ENCODE assay signal across 10 cellular contexts in the genomic region with DNA sequence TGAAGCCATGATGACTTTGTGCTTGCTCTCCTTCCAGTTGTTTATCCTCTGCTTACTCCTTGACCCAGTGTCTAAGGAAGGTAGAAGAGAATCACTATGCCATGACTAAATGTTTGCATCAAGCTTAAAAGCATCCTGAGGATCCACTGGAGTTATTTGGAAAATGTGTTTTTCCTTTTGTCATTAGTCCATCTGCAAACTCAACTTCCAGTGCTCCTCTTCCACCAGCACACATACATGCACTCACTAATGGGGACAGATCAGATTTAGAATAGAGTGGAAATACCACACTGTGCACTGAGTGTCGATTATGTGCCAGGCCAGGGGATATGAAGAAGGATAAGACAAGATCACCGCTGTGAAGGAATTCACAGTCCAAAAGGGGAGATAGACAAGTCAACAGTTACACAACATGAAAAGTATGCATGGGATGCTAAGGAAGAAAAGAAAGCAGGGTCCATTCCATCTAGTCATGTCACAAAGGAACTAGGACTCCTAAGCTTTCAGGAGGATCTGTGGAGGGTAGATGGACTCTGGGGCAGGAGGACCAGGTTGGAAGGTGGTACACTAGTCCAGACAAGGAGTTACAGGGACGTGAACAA. TPM values are rescaled to one million over a fixed set of nuclear protein-coding genes. Genes with fewer than 3 reads are reported as not detected.
A peak's percentile ranks its signal among the peaks of the same experiment; 100 is the strongest.
DNase-seq lines count a peak whose midpoint lies in the region; ATAC-seq and TF ChIP-seq lines count a peak whose summit lies in the region.
"Had no signal": no experiment of that assay in that cellular context is flagged by ENCODE, and none has a peak within 500 bp of the region (broad histone marks: within the 10 kb centered on the region; RNA-seq: fewer than 3 reads in every experiment).

No MANE protein-coding gene starts in this region.

- ATAC-seq in activated CD8-positive, alpha-beta T cell treated with anti-CD3 and anti-CD28 coated beads for 36 hours, result no peak
- no peak for ATAC-seq in stimulated activated naive B cell treated with anti-CD40 and anti-IgM and Interleukin-4, amounts not matched to agents 10 μg/mL and 1 μg/mL and 100 μg/mL, for 72 hours (replicated peaks)
- no peak for ATAC-seq in HG03039 (IDR thresholded peaks at IDR 0.05; ENCODE audit: unreplicated experiment)
- ATAC-seq: heart right ventricle had no signal

- no peak for DNase-seq in activated naive CD4-positive, alpha-beta T cell treated with anti-CD3 and anti-CD28 coated beads for 36 hours
- DNase-seq in activated naive CD4-positive, alpha-beta T cell (lab: John Stamatoyannopoulos, UW), result no peak
- no peak for DNase-seq in activated CD8-positive, alpha-beta T cell treated with anti-CD3 and anti-CD28 coated beads for 36 hours
- DNase-seq in immature natural killer cell (no peak), G401 (ENCODE audit: low spot score) (no peak)
- no peak for DNase-seq in stimulated activated naive B cell treated with anti-CD40 and anti-IgM and Interleukin-4, amounts not matched to agents 10 μg/mL and 1 μg/mL and 100 μg/mL, for 72 hours
- DNase-seq in activated effector memory CD4-positive, alpha-beta T cell treated with Interleukin-2 at 50 U/mL for 16 hours, result no peak
- DNase-seq: heart right ventricle, NCI-H2227 treated with DMSO at 0.1 percent for 48 hours had no signal

- H3K9me3 Mint-ChIP-seq in activated naive CD4-positive, alpha-beta T cell treated with anti-CD3 and anti-CD28 coated beads for 36 hours, result no peaks in the 10 kb centered on the region
- H3K9me3 Mint-ChIP-seq in activated CD8-positive, alpha-beta T cell treated with anti-CD3 and anti-CD28 coated beads for 36 hours, result no peaks in the 10 kb centered on the region
- H3K9me3 Mint-ChIP-seq in immature natural killer cell, result no peaks in the 10 kb centered on the region
- no peaks in the 10 kb centered on the region for H3K9me3 Mint-ChIP-seq in stimulated activated naive B cell treated with anti-CD40 and anti-IgM and Interleukin-4, amounts not matched to agents 10 μg/mL and 1 μg/mL and 100 μg/mL, for 72 hours

- CTCF ChIA-PET in activated naive CD4-positive, alpha-beta T cell treated with anti-CD3 and anti-CD28 coated beads for 36 hours (lab: Charles Lee), result interaction anchor here (1.9 kb wide), 1 partner anchor 326 kb away, joined by 6 read pairs; no protein-coding TSS in a partner anchor
- CTCF ChIA-PET in activated CD8-positive, alpha-beta T cell treated with anti-CD3 and anti-CD28 coated beads for 36 hours (lab: Charles Lee), result interaction anchor here (0.8 to 1.4 kb wide), 2 partner anchors 20 to 58 kb away, joined by 3 read pairs; no protein-coding TSS in a partner anchor

- peaks cover 19% of the 10 kb centered on the region for H3K36me3 Mint-ChIP-seq in activated naive CD4-positive, alpha-beta T cell treated with anti-CD3 and anti-CD28 coated beads for 36 hours (ENCODE audit: low read depth)
- peaks cover 29% of the 10 kb centered on the region for H3K36me3 Mint-ChIP-seq in activated CD8-positive, alpha-beta T cell treated with anti-CD3 and anti-CD28 coated beads for 36 hours (ENCODE audit: low read depth)
- H3K36me3 Mint-ChIP-seq in immature natural killer cell, result peaks cover 15 to 22% (median 20%) of the 10 kb centered on the region in 3 donors
- H3K36me3 Mint-ChIP-seq in stimulated activated naive B cell treated with anti-CD40 and anti-IgM and Interleukin-4, amounts not matched to agents 10 μg/mL and 1 μg/mL and 100 μg/mL, for 72 hours, result peaks cover 19 to 20% of the 10 kb centered on the region in 2 donors

- no peak overlapping the region for H3K27ac Mint-ChIP-seq in activated naive CD4-positive, alpha-beta T cell treated with anti-CD3 and anti-CD28 coated beads for 36 hours
- H3K27ac Mint-ChIP-seq in activated CD8-positive, alpha-beta T cell treated with anti-CD3 and anti-CD28 coated beads for 36 hours, result peak overlapping the region; percentile 46
- peak overlapping the region in 5 of 6 donors; percentile 2 to 84 (median 17) for H3K27ac Mint-ChIP-seq in immature natural killer cell
- no peak overlapping the region for H3K27ac Mint-ChIP-seq in stimulated activated naive B cell treated with anti-CD40 and anti-IgM and Interleukin-4, amounts not matched to agents 10 μg/mL and 1 μg/mL and 100 μg/mL, for 72 hours

- no peak for TF ChIP-seq CTCF in activated CD8-positive, alpha-beta T cell treated with anti-CD3 and anti-CD28 coated beads for 36 hours (IDR thresholded peaks at IDR 0.05)

- intact Hi-C loops in activated naive CD4-positive, alpha-beta T cell treated with anti-CD3 and anti-CD28 coated beads for 36 hours (cut with micrococcal nuclease), result loop anchor here (5.0 to 10.0 kb wide), 3 partner anchors 202 to 860 kb away; no protein-coding TSS in a partner anchor
- intact Hi-C loops in activated CD8-positive, alpha-beta T cell treated with anti-CD3 and anti-CD28 coated beads for 36 hours (cut with micrococcal nuclease), result loop anchor here (5.0 kb wide), 1 partner anchor 72 kb away; a partner anchor contains a TSS

- H3K4me1 Mint-ChIP-seq in activated naive CD4-positive, alpha-beta T cell treated with anti-CD3 and anti-CD28 coated beads for 36 hours (ENCODE audit: low read depth), result peaks cover 61% of the 10 kb centered on the region
- peaks cover 55% of the 10 kb centered on the region for H3K4me1 Mint-ChIP-seq in activated CD8-positive, alpha-beta T cell treated with anti-CD3 and anti-CD28 coated beads for 36 hours (ENCODE audit: low read depth)
- H3K4me1 Mint-ChIP-seq in immature natural killer cell, result peaks cover 19 to 30% of the 10 kb centered on the region in 2 donors
- peaks cover 29 to 38% of the 10 kb centered on the region in 2 donors for H3K4me1 Mint-ChIP-seq in stimulated activated naive B cell treated with anti-CD40 and anti-IgM and Interleukin-4, amounts not matched to agents 10 μg/mL and 1 μg/mL and 100 μg/mL, for 72 hours

- POLR2A ChIA-PET in activated CD8-positive, alpha-beta T cell treated with anti-CD3 and anti-CD28 coated beads for 36 hours (lab: Charles Lee), result no interaction called here

- H3K27me3 Mint-ChIP-seq in activated naive CD4-positive, alpha-beta T cell treated with anti-CD3 and anti-CD28 coated beads for 36 hours (ENCODE audit: low read depth), result no peaks in the 10 kb centered on the region
- no peaks in the 10 kb centered on the region for H3K27me3 Mint-ChIP-seq in activated CD8-positive, alpha-beta T cell treated with anti-CD3 and anti-CD28 coated beads for 36 hours
- peaks cover 0 to 2% (median 0%) of the 10 kb centered on the region in 3 donors for H3K27me3 Mint-ChIP-seq in immature natural killer cell (ENCODE audit: low read depth in 3 of 3)
- no peaks in the 10 kb centered on the region for H3K27me3 Mint-ChIP-seq in stimulated activated naive B cell treated with anti-CD40 and anti-IgM and Interleukin-4, amounts not matched to agents 10 μg/mL and 1 μg/mL and 100 μg/mL, for 72 hours

- in situ Hi-C loops in G401 (cut with HindIII; ENCODE audit: low sequenced_read_pairs), result no loop called here

- peak overlapping the region; percentile 11 for H3K4me3 Mint-ChIP-seq in activated naive CD4-positive, alpha-beta T cell treated with anti-CD3 and anti-CD28 coated beads for 36 hours
- H3K4me3 Mint-ChIP-seq in activated CD8-positive, alpha-beta T cell treated with anti-CD3 and anti-CD28 coated beads for 36 hours, result peak overlapping the region; percentile 77
- peak overlapping the region; percentile 31 to 89 (median 77) for H3K4me3 Mint-ChIP-seq in immature natural killer cell
- H3K4me3 Mint-ChIP-seq in stimulated activated naive B cell treated with anti-CD40 and anti-IgM and Interleukin-4, amounts not matched to agents 10 μg/mL and 1 μg/mL and 100 μg/mL, for 72 hours, result peak overlapping the region; percentile 33 to 98

RNA-seq across cellular contexts. Expression of a gene that starts 1.9 kb away (rescaled TPM):
- 10 to 100 TPM; 59.7 to 76.9 TPM for total RNA-seq in activated naive CD4-positive, alpha-beta T cell treated with anti-CD3 and anti-CD28 coated beads for 36 hours
- 10 to 100 TPM; 65.1 to 82.7 TPM for total RNA-seq in activated CD8-positive, alpha-beta T cell treated with anti-CD3 and anti-CD28 coated beads for 36 hours
- polyA plus RNA-seq in immature natural killer cell, result 100 to 1,000 TPM in 1 of 3 donors, 10 to 100 TPM in 2; 85.4 to 174 (median 91.3) TPM
- not detected in 2 replicates for total RNA-seq in G401 (2014; rRNA removed; shearing (Covaris generic))

Comparison
In these comparisons a context has a peak if more than half of its experiments do, and no peak if none do; other contexts are left out.
1. H3K27ac Mint-ChIP-seq: peak in activated CD8-positive, alpha-beta T cell treated with anti-CD3 and anti-CD28 coated beads for 36 hours (single experiment) and immature natural killer cell (5 of 6); none in activated naive CD4-positive, alpha-beta T cell treated with anti-CD3 and anti-CD28 coated beads for 36 hours (single experiment) and stimulated activated naive B cell treated with anti-CD40 and anti-IgM and Interleukin-4, amounts not matched to agents 10 μg/mL and 1 μg/mL and 100 μg/mL, for 72 hours (single experiment).
2. H3K4me3 Mint-ChIP-seq: peak in every context shown above with its lines; median percentile 77 in activated CD8-positive, alpha-beta T cell treated with anti-CD3 and anti-CD28 coated beads for 36 hours; 77 in immature natural killer cell; 66 in stimulated activated naive B cell treated with anti-CD40 and anti-IgM and Interleukin-4, amounts not matched to agents 10 μg/mL and 1 μg/mL and 100 μg/mL, for 72 hours; 11 in activated naive CD4-positive, alpha-beta T cell treated with anti-CD3 and anti-CD28 coated beads for 36 hours.
3. RNA of a gene that starts 1.9 kb away (total RNA-seq): 65.1 to 82.7 TPM in activated CD8-positive, alpha-beta T cell treated with anti-CD3 and anti-CD28 coated beads for 36 hours and 59.7 to 76.9 TPM in activated naive CD4-positive, alpha-beta T cell treated with anti-CD3 and anti-CD28 coated beads for 36 hours; not detected in G401; every median in the first group is over 10 times any median in the second.